In genomic region chr1:219713981-219714381, GRCh38 we compare ENCODE assay signal across 24 cellular contexts.
DNase-seq lines count a peak whose midpoint lies in the region; ATAC-seq and TF ChIP-seq lines count a peak whose summit lies in the region.
"Had no signal": no experiment of that assay in that cellular context is flagged by ENCODE, and none has a peak within 500 bp of the region (broad histone marks: within the 10 kb centered on the region; RNA-seq: fewer than 3 reads in every experiment).

No MANE protein-coding gene starts in this region.

- peak; percentile 6; the same call in 1 of the 2 replicates for ATAC-seq in PC-3
- no peak for ATAC-seq in left lobe of liver
- ATAC-seq: lower lobe of right lung, Right ventricle myocardium inferior had no signal

- H3K4me1 ChIP-seq in PC-3 (ENCODE audit: insufficient read depth, low read length), result peaks cover 32% of the 10 kb centered on the region
- peaks cover 17% of the 10 kb centered on the region for H3K4me1 ChIP-seq in neuron (ENCODE audit: insufficient read depth, low read length)
- H3K4me1 ChIP-seq: BLaER1, lower lobe of right lung, upper lobe of left lung had no signal

- no peaks in the 10 kb centered on the region for H3K9me3 ChIP-seq in PC-3 (ENCODE audit: low read length)
- no peaks in the 10 kb centered on the region for H3K9me3 ChIP-seq in neuron (ENCODE audit: low read length)
- H3K9me3 ChIP-seq: BLaER1, lower lobe of right lung, upper lobe of left lung had no signal

- H3K79me2 ChIP-seq in PC-3 (ENCODE audit: low read length), result no peaks in the 10 kb centered on the region

- H3K27ac ChIP-seq in PC-3 (ENCODE audit: low read length), result peak overlapping the region; percentile 8; the same call in 1 of the 2 replicates
- peak overlapping the region; percentile 40 for H3K27ac ChIP-seq in caudate nucleus (ENCODE audit: low read depth, low read length)
- H3K27ac ChIP-seq: BLaER1, GM23248, lower lobe of right lung, upper lobe of left lung had no signal

- no peaks in the 10 kb centered on the region for H3F3A ChIP-seq in PC-3 (ENCODE audit: low read length, unreplicated experiment)

- H2AFZ ChIP-seq in PC-3 (ENCODE audit: low read length) (no peak overlapping the region), neuron (ENCODE audit: low read depth, low read length) (peak overlapping the region; percentile 39)
- H2AFZ ChIP-seq: GM23248 had no signal

- CTCF ChIA-PET in PC-3 (lab: Charles Lee), result no interaction called here

- no TSS peak for BruUV-seq in PC-3 (replicated peaks; lab: Mats Ljungman, UMichigan)

- no peak overlapping the region for H3K4me3 ChIP-seq in PC-3 (ENCODE audit: low read length)
- H3K4me3 ChIP-seq in neuron (ENCODE audit: low read length), result no peak overlapping the region
- H3K4me3 ChIP-seq: BLaER1, GM23248, lower lobe of right lung, upper lobe of left lung had no signal

- TF ChIP-seq CTCF in PC-3 (conservative IDR thresholded peaks at IDR 0.05; ENCODE audit: low read depth, low read length), result no peak

- no peak overlapping the region for H3K9ac ChIP-seq in PC-3 (ENCODE audit: low read length)
- H3K9ac ChIP-seq: BLaER1, GM23248 had no signal

- H3K4me2 ChIP-seq in PC-3 (ENCODE audit: low read length), result no peak overlapping the region
- H3K4me2 ChIP-seq: BLaER1 had no signal

- POLR2A ChIA-PET in PC-3 (lab: Charles Lee; ENCODE audit: unreplicated experiment), result no interaction called here

- H3K36me3 ChIP-seq in PC-3 (ENCODE audit: low read depth, low read length), result no peaks in the 10 kb centered on the region
- H3K36me3 ChIP-seq in neuron (ENCODE audit: insufficient read depth, low read length), result no peaks in the 10 kb centered on the region
- H3K36me3 ChIP-seq: BLaER1, lower lobe of right lung, upper lobe of left lung had no signal

- intact Hi-C loops in PC-3 (cut with micrococcal nuclease), result no loop called here

- H4K20me1 ChIP-seq in PC-3 (ENCODE audit: low read length), result no peaks in the 10 kb centered on the region
- H4K20me1 ChIP-seq: BLaER1 had no signal

- DNase-seq in COR-L47 (lab: John Stamatoyannopoulos, UW) (peak; percentile 16), PC-3 (peak; percentile 70), caudate nucleus (lab: John Stamatoyannopoulos, UW) (peak in 3 of 61 donors; percentile 2 to 7 (median 4)), DMS 273 treated with DMSO at 0.1 percent for 48 hours (lab: John Stamatoyannopoulos, UW) (no peak), kidney tubule cell (ENCODE audit: low spot score) (no peak), left lobe of liver (ENCODE audit: low spot score) (no peak)
- no peak for DNase-seq in activated effector memory CD4-positive, alpha-beta T cell treated with anti-CD3 and anti-CD28 coated beads, Interleukin-2, amount 50 U/mL, for 16 hours
- DNase-seq: activated CD4-positive, CD25-positive, alpha-beta regulatory T cell treated with anti-CD3 and anti-CD28 coated beads, Interleukin-2, amount 50 U/mL, for 72 hours; activated CD8-positive, alpha-beta memory T cell treated with anti-CD3 and anti-CD28 coated beads for 24 hours; activated naive CD4-positive, alpha-beta T cell treated with anti-CD3 and anti-CD28 coated beads, Interleukin-2, amount 10 ng/mL, durations not matched to agents 7 days and 5 days; activated T-cell treated with anti-CD3 and anti-CD28 coated beads, Interleukin-2, amount 50 U/mL, for 24 hours; effector CD4-positive, alpha-beta T cell; erythroblast; GM23248; lower lobe of right lung; NCI-H1105 treated with DMSO at 0.1 percent for 48 hours; NCI-H524 treated with DMSO at 0.1 percent for 48 hours; retina; stimulated activated CD4-positive, alpha-beta T cell treated with anti-CD3 and anti-CD28 coated beads, Interleukin-4, amount 100 ng/mL, for 4 hours; SW 1271; upper lobe of left lung had no signal

- H3K9me2 ChIP-seq in PC-3 (replicated peaks; ENCODE audit: low read length), result 0 out of 2 replicates have a peak, but pooled peaks cover 6% of the 10 kb centered on the region

- H3K27me3 ChIP-seq in PC-3 (ENCODE audit: low read length) (no peaks in the 10 kb centered on the region), neuron (ENCODE audit: insufficient read depth, low read length) (no peaks in the 10 kb centered on the region)
- H3K27me3 ChIP-seq: BLaER1, upper lobe of left lung had no signal

Comparison
In these comparisons a context has a peak if more than half of its experiments do, and no peak if none do; other contexts are left out.
1. DNase-seq: peak in COR-L47 (single experiment) and PC-3 (single experiment); none in DMS 273 treated with DMSO at 0.1 percent for 48 hours (single experiment), activated effector memory CD4-positive, alpha-beta T cell treated with anti-CD3 and anti-CD28 coated beads, Interleukin-2, amount 50 U/mL, for 16 hours (single experiment), kidney tubule cell (single experiment) and left lobe of liver (single experiment).